1 cellular context compared by ENCODE assay signal in genomic region chr13:98324105-98324504, GRCh38.
TF ChIP-seq lines count a peak whose summit lies in the region.

No MANE protein-coding gene starts in this region.

TF ChIP-seq in GM23338, 12 proteins besides CTCF, POLR2A, EP300 and RAD21 (continued from another document):
- TF ChIP-seq, protein P1, sequence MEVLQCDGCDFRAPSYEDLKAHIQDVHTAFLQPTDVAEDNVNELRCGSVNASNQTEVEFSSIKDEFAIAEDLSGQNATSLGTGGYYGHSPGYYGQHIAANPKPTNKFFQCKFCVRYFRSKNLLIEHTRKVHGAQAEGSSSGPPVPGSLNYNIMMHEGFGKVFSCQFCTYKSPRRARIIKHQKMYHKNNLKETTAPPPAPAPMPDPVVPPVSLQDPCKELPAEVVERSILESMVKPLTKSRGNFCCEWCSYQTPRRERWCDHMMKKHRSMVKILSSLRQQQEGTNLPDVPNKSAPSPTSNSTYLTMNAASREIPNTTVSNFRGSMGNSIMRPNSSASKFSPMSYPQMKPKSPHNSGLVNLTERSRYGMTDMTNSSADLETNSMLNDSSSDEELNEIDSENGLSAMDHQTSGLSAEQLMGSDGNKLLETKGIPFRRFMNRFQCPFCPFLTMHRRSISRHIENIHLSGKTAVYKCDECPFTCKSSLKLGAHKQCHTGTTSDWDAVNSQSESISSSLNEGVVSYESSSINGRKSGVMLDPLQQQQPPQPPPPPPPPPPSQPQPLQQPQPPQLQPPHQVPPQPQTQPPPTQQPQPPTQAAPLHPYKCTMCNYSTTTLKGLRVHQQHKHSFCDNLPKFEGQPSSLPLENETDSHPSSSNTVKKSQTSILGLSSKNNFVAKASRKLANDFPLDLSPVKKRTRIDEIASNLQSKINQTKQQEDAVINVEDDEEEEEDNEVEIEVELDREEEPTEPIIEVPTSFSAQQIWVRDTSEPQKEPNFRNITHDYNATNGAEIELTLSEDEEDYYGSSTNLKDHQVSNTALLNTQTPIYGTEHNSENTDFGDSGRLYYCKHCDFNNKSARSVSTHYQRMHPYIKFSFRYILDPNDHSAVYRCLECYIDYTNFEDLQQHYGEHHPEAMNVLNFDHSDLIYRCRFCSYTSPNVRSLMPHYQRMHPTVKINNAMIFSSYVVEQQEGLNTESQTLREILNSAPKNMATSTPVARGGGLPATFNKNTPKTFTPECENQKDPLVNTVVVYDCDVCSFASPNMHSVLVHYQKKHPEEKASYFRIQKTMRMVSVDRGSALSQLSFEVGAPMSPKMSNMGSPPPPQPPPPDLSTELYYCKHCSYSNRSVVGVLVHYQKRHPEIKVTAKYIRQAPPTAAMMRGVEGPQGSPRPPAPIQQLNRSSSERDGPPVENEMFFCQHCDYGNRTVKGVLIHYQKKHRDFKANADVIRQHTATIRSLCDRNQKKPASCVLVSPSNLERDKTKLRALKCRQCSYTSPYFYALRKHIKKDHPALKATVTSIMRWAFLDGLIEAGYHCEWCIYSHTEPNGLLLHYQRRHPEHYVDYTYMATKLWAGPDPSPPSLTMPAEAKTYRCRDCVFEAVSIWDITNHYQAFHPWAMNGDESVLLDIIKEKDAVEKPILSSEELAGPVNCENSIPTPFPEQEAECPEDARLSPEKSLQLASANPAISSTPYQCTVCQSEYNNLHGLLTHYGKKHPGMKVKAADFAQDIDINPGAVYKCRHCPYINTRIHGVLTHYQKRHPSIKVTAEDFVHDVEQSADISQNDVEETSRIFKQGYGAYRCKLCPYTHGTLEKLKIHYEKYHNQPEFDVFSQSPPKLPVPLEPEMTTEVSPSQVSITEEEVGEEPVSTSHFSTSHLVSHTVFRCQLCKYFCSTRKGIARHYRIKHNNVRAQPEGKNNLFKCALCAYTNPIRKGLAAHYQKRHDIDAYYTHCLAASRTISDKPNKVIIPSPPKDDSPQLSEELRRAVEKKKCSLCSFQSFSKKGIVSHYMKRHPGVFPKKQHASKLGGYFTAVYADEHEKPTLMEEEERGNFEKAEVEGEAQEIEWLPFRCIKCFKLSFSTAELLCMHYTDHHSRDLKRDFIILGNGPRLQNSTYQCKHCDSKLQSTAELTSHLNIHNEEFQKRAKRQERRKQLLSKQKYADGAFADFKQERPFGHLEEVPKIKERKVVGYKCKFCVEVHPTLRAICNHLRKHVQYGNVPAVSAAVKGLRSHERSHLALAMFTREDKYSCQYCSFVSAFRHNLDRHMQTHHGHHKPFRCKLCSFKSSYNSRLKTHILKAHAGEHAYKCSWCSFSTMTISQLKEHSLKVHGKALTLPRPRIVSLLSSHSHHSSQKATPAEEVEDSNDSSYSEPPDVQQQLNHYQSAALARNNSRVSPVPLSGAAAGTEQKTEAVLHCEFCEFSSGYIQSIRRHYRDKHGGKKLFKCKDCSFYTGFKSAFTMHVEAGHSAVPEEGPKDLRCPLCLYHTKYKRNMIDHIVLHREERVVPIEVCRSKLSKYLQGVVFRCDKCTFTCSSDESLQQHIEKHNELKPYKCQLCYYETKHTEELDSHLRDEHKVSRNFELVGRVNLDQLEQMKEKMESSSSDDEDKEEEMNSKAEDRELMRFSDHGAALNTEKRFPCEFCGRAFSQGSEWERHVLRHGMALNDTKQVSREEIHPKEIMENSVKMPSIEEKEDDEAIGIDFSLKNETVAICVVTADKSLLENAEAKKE (CRISPR knock-in tag; IDR thresholded peaks at IDR 0.05), result no peak
- TF ChIP-seq ETS1 (IDR thresholded peaks at IDR 0.05) (no peak), EZH2 (IDR thresholded peaks at IDR 0.05; ENCODE audit: low read depth, unreplicated experiment) (no peak), STAT1 (IDR thresholded peaks at IDR 0.05; ENCODE audit: unreplicated experiment) (no peak), ZNF331 (CRISPR knock-in tag; IDR thresholded peaks at IDR 0.05; ENCODE audit: low read depth) (no peak), REST (IDR thresholded peaks at IDR 0.05; ENCODE audit: unreplicated experiment) (no peak), CREB1 (CRISPR knock-in tag; IDR thresholded peaks at IDR 0.05; ENCODE audit: low read depth) (no peak), JUNB (IDR thresholded peaks at IDR 0.05; ENCODE audit: unreplicated experiment) (no peak), POLR2AphosphoS5 (IDR thresholded peaks at IDR 0.05; ENCODE audit: low read depth) (no peak)
